ENCODE assay signal across 29 cellular contexts in genomic region chr6:23410439-23410838, GRCh38.
"Had no signal": no experiment of that assay in that cellular context is flagged by ENCODE, and none has a peak within 500 bp of the region (broad histone marks: within the 10 kb centered on the region; RNA-seq: fewer than 3 reads in every experiment).

No MANE protein-coding gene starts in this region.

- DNase-seq: activated CD4-positive, alpha-beta T cell treated with anti-CD3 and anti-CD28 coated beads for 1 hour; activated CD4-positive, alpha-beta T cell treated with anti-CD3 and anti-CD28 coated beads for 4 hours; activated CD4-positive, alpha-beta T cell treated with anti-CD3 and anti-CD28 coated beads, Interleukin-2, amount 50 U/mL, for 1 hour; activated CD4-positive, alpha-beta T cell treated with anti-CD3 and anti-CD28 coated beads, Interleukin-2, amount 50 U/mL, for 48 hours; activated CD8-positive, alpha-beta memory T cell treated with anti-CD3 and anti-CD28 coated beads for 24 hours; activated CD8-positive, alpha-beta T cell treated with anti-CD3 and anti-CD28 coated beads for 36 hours; activated effector memory CD4-positive, alpha-beta T cell treated with Interleukin-2 at 50 U/mL for 16 hours; activated gamma-delta T cell treated with Interleukin-2 at 50 U/mL for 16 hours; activated naive CD4-positive, alpha-beta T cell treated with anti-CD3 and anti-CD28 coated beads, Interleukin-2, amount 50 U/mL, for 16 hours; activated naive CD4-positive, alpha-beta T cell treated with Interleukin-2 at 50 U/mL for 16 hours; activated T-cell treated with anti-CD3 and anti-CD28 coated beads, Interleukin-2, amount 50 U/mL, for 4 hours; amygdala; aorta; body of pancreas; central memory CD4-positive, alpha-beta T cell; cerebellar nuclear complex; colonic mucosa; effector CD8-positive, alpha-beta T cell; esophagus squamous epithelium; foreskin melanocyte; heart right ventricle; T-helper 2 cell had no signal

- FAIRE-seq: endometrium, endothelial cell of umbilical vein had no signal

- H3K27ac ChIP-seq: body of pancreas, breast epithelium, cardiac muscle cell, colonic mucosa, epithelial cell of prostate, esophagus squamous epithelium, gastroesophageal sphincter, heart right ventricle had no signal

- H3K4me3 ChIP-seq: body of pancreas, breast epithelium, cardiac muscle cell, colonic mucosa, esophagus squamous epithelium, gastroesophageal sphincter, heart right ventricle had no signal

- H3K36me3 ChIP-seq: breast epithelium, cardiac muscle cell, colonic mucosa, esophagus squamous epithelium, gastroesophageal sphincter, heart right ventricle had no signal

- H3K9me3 ChIP-seq: body of pancreas, breast epithelium, colonic mucosa, esophagus squamous epithelium, gastroesophageal sphincter, heart right ventricle had no signal

- H3K4me1 ChIP-seq: body of pancreas, breast epithelium, colonic mucosa had no signal

- ATAC-seq: activated CD8-positive, alpha-beta T cell treated with anti-CD3 and anti-CD28 coated beads for 36 hours; activated T-cell treated with anti-CD3 and anti-CD28 coated beads, Interleukin-2, amount 50 U/mL, for 4 hours; activated T-helper 17 cell treated with anti-CD3 and anti-CD28 coated beads, Interleukin-2, amount 50 U/mL, for 72 hours; body of pancreas; gastroesophageal sphincter; heart right ventricle had no signal

- H3K27me3 ChIP-seq: body of pancreas, breast epithelium, cardiac muscle cell, colonic mucosa, esophagus squamous epithelium, gastroesophageal sphincter, heart right ventricle had no signal
